21 cellular contexts compared by ENCODE assay signal in the genomic region with DNA sequence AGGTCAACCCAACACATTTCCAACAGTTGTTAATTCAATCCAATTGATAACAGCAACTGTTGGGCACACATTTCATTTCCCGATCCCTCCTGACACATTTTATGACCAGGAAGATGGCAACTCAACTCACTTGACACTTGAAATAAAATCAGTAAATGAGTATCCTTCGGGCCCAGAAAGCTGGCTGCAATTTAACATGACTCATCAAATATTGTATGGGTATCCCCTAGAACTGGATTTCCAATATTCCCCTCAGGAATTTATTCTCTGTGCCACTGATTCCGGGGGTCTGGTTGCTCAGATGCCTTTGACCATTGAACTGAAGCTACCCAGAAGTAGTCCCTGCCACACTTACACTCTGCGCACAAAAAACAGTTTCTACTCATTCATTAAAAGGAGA. TPM values are rescaled to one million over a fixed set of nuclear protein-coding genes. Genes with fewer than 3 reads are reported as not detected.
A peak's percentile ranks its signal among the peaks of the same experiment; 100 is the strongest.
DNase-seq lines count a peak whose midpoint lies in the region; ATAC-seq, FAIRE-seq and TF ChIP-seq lines count a peak whose summit lies in the region.
"Had no signal": no experiment of that assay in that cellular context is flagged by ENCODE, and none has a peak within 500 bp of the region (broad histone marks: within the 10 kb centered on the region; RNA-seq: fewer than 3 reads in every experiment).

No MANE protein-coding gene starts in this region.

- in situ Hi-C loops in K562 (cut with MboI), result no loop called here

- H3K9me1 ChIP-seq in K562 (ENCODE audit: control insufficient read depth, insufficient read depth, low read length), result peaks cover 6% of the 10 kb centered on the region

- H3K27me3 ChIP-seq in K562 (ENCODE audit: control insufficient read depth in 2 of 2, insufficient read depth in 2 of 2, low read length in 2 of 2), result no peaks in the 10 kb centered on the region
- H3K27me3 ChIP-seq: BE2C had no signal

- H3K36me3 Mint-ChIP-seq in activated CD8-positive, alpha-beta T cell treated with anti-CD3 and anti-CD28 coated beads for 36 hours (ENCODE audit: low read depth), result peaks cover 26% of the 10 kb centered on the region
- H3K36me3 Mint-ChIP-seq in activated CD8-positive, alpha-beta T cell treated with anti-CD3 and anti-CD28 coated beads, Interleukin-2, amount 10 ng/mL, durations not matched to agents 7 days and 5 days (ENCODE audit: low read depth), result peaks cover 25% of the 10 kb centered on the region
- peaks cover 23% of the 10 kb centered on the region for H3K36me3 Mint-ChIP-seq in activated naive CD4-positive, alpha-beta T cell treated with anti-CD3 and anti-CD28 coated beads, Interleukin-2, amount 10 ng/mL, durations not matched to agents 7 days and 5 days
- H3K36me3 Mint-ChIP-seq in T-helper 17 cell (ENCODE audit: low read depth), result peaks cover 3% of the 10 kb centered on the region

- no peaks in the 10 kb centered on the region for H3K9me3 ChIP-seq in K562 (replicated peaks; ENCODE audit: control insufficient read depth, insufficient read depth, low read depth, low read length)
- no peaks in the 10 kb centered on the region for H3K9me3 ChIP-seq in T-helper 17 cell (ENCODE audit: control insufficient read depth, low read length, poor library complexity, severe bottlenecking)
- H3K9me3 ChIP-seq: BE2C had no signal

- no peak for ATAC-seq in activated CD8-positive, alpha-beta T cell treated with anti-CD3 and anti-CD28 coated beads for 36 hours
- ATAC-seq in activated CD8-positive, alpha-beta T cell treated with anti-CD3 and anti-CD28 coated beads, Interleukin-2, amount 10 ng/mL, durations not matched to agents 7 days and 5 days, result no peak
- ATAC-seq in K562 (no peak), T-helper 17 cell (no peak)
- ATAC-seq: HCT116 had no signal

- TF ChIP-seq CTCF in activated CD8-positive, alpha-beta T cell treated with anti-CD3 and anti-CD28 coated beads for 36 hours (IDR thresholded peaks at IDR 0.05), result no peak
- TF ChIP-seq CTCF in K562 (IDR thresholded peaks at IDR 0.05 in 2 of 3, conservative IDR thresholded peaks at IDR 0.05 in 1 of 3; ENCODE audit: insufficient read depth in 2 of 3, low read depth in 1 of 3, low read length in 3 of 3), result no peak

- no peaks in the 10 kb centered on the region for H3K9me3 Mint-ChIP-seq in activated CD8-positive, alpha-beta T cell treated with anti-CD3 and anti-CD28 coated beads for 36 hours
- H3K9me3 Mint-ChIP-seq in activated CD8-positive, alpha-beta T cell treated with anti-CD3 and anti-CD28 coated beads, Interleukin-2, amount 10 ng/mL, durations not matched to agents 7 days and 5 days (ENCODE audit: insufficient read depth), result no peaks in the 10 kb centered on the region
- no peaks in the 10 kb centered on the region for H3K9me3 Mint-ChIP-seq in activated naive CD4-positive, alpha-beta T cell treated with anti-CD3 and anti-CD28 coated beads, Interleukin-2, amount 10 ng/mL, durations not matched to agents 7 days and 5 days
- H3K9me3 Mint-ChIP-seq: CD4-positive, alpha-beta T cell; HFFc6 had no signal

- no peak overlapping the region for H3K9ac ChIP-seq in K562 (ENCODE audit: insufficient read depth in 1 of 2, low read depth in 2 of 2, low read length in 2 of 2)
- H3K9ac ChIP-seq: GM23248 had no signal

- POLR2A ChIA-PET in activated CD8-positive, alpha-beta T cell treated with anti-CD3 and anti-CD28 coated beads for 36 hours (lab: Charles Lee), result interaction anchor here (0.6 kb wide), 1 partner anchor 53 kb away, joined by 3 read pairs; no protein-coding TSS in a partner anchor
- POLR2A ChIA-PET in activated CD8-positive, alpha-beta T cell treated with anti-CD3 and anti-CD28 coated beads, Interleukin-2, amount 10 ng/mL, durations not matched to agents 7 days and 5 days (lab: Charles Lee), result no interaction called here
- POLR2A ChIA-PET in K562 (lab: Yijun Ruan, JAX), result no interaction called here

- no peaks in the 10 kb centered on the region for H3K4me1 ChIP-seq in K562 (replicated peaks in 1 of 2; ENCODE audit: control insufficient read depth in 2 of 2, insufficient read depth in 2 of 2, low read length in 2 of 2)
- H3K4me1 ChIP-seq: BE2C had no signal

- FAIRE-seq in HTR-8/SVneo (lab: Jason Lieb, UNC) (peak; percentile 28), K562 (lab: Jason Lieb, UNC) (no peak)
- FAIRE-seq: GM12892, GM18507 had no signal

- no peak for DNase-seq in activated CD8-positive, alpha-beta T cell treated with anti-CD3 and anti-CD28 coated beads for 36 hours
- no peak for DNase-seq in activated CD8-positive, alpha-beta T cell treated with anti-CD3 and anti-CD28 coated beads, Interleukin-2, amount 10 ng/mL, durations not matched to agents 7 days and 5 days
- DNase-seq in HTR-8/SVneo (ENCODE audit: insufficient read length, low spot score), result no peak
- no peak for DNase-seq in K562 (ENCODE audit: extremely low read depth in 1 of 4, low spot score in 3 of 4)
- DNase-seq in activated naive CD4-positive, alpha-beta T cell treated with anti-CD3 and anti-CD28 coated beads, Interleukin-2, amount 10 ng/mL, durations not matched to agents 7 days and 5 days, result no peak
- DNase-seq in T-helper 17 cell, result no peak
- no peak for DNase-seq in activated CD8-positive, alpha-beta memory T cell treated with anti-CD3 and anti-CD28 coated beads for 24 hours
- DNase-seq: 8988T; ACHN; BE2C; C1 segment of cervical spinal cord; CD4-positive, alpha-beta T cell; DMS153; DMS79; GDM1; GM23248; HFFc6; KBM-7 had no signal

- no peaks in the 10 kb centered on the region for H3K27me3 Mint-ChIP-seq in activated CD8-positive, alpha-beta T cell treated with anti-CD3 and anti-CD28 coated beads for 36 hours
- no peaks in the 10 kb centered on the region for H3K27me3 Mint-ChIP-seq in activated CD8-positive, alpha-beta T cell treated with anti-CD3 and anti-CD28 coated beads, Interleukin-2, amount 10 ng/mL, durations not matched to agents 7 days and 5 days (ENCODE audit: low read depth)
- H3K27me3 Mint-ChIP-seq in activated naive CD4-positive, alpha-beta T cell treated with anti-CD3 and anti-CD28 coated beads, Interleukin-2, amount 10 ng/mL, durations not matched to agents 7 days and 5 days, result no peaks in the 10 kb centered on the region
- H3K27me3 Mint-ChIP-seq in T-helper 17 cell, result no peaks in the 10 kb centered on the region
- H3K27me3 Mint-ChIP-seq: CD4-positive, alpha-beta T cell had no signal

- H3K27ac Mint-ChIP-seq in activated CD8-positive, alpha-beta T cell treated with anti-CD3 and anti-CD28 coated beads for 36 hours, result peak overlapping the region; percentile 25
- H3K27ac Mint-ChIP-seq in activated CD8-positive, alpha-beta T cell treated with anti-CD3 and anti-CD28 coated beads, Interleukin-2, amount 10 ng/mL, durations not matched to agents 7 days and 5 days, result no peak overlapping the region
- H3K27ac Mint-ChIP-seq in activated naive CD4-positive, alpha-beta T cell treated with anti-CD3 and anti-CD28 coated beads, Interleukin-2, amount 10 ng/mL, durations not matched to agents 7 days and 5 days, result no peak overlapping the region
- H3K27ac Mint-ChIP-seq in T-helper 17 cell, result no peak overlapping the region
- H3K27ac Mint-ChIP-seq: CD4-positive, alpha-beta T cell; HFFc6 had no signal

- no peak overlapping the region for H3K27ac ChIP-seq in K562 (ENCODE audit: extremely low read depth, low read depth, low read length)
- H3K27ac ChIP-seq: GM23248 had no signal

- no peak for TF ChIP-seq EP300 in K562 (IDR thresholded peaks at IDR 0.05; ENCODE audit: low read length)

- no peaks in the 10 kb centered on the region for H4K20me1 ChIP-seq in K562 (replicated peaks; ENCODE audit: control insufficient read depth, insufficient read depth, low read length)

- intact Hi-C loops in activated CD8-positive, alpha-beta T cell treated with anti-CD3 and anti-CD28 coated beads for 36 hours (cut with micrococcal nuclease), result no loop called here
- intact Hi-C loops in K562 (cut with micrococcal nuclease), result no loop called here

- TF ChIP-seq RAD21 in K562 (CRISPR knock-in tag; conservative IDR thresholded peaks at IDR 0.05 in 1 of 2, IDR thresholded peaks at IDR 0.05 in 1 of 2), result no peak

- no peak overlapping the region for H2AFZ ChIP-seq in K562 (ENCODE audit: low read depth, low read length)
- H2AFZ ChIP-seq: GM23248 had no signal

- no TSS peak for BruUV-seq in K562 (replicated peaks; lab: Mats Ljungman, UMichigan)

- peaks cover 6% of the 10 kb centered on the region for H3K4me1 Mint-ChIP-seq in activated CD8-positive, alpha-beta T cell treated with anti-CD3 and anti-CD28 coated beads for 36 hours (ENCODE audit: low read depth)
- peaks cover 2% of the 10 kb centered on the region for H3K4me1 Mint-ChIP-seq in activated CD8-positive, alpha-beta T cell treated with anti-CD3 and anti-CD28 coated beads, Interleukin-2, amount 10 ng/mL, durations not matched to agents 7 days and 5 days (ENCODE audit: low read depth)
- H3K4me1 Mint-ChIP-seq in activated naive CD4-positive, alpha-beta T cell treated with anti-CD3 and anti-CD28 coated beads, Interleukin-2, amount 10 ng/mL, durations not matched to agents 7 days and 5 days, result no peaks in the 10 kb centered on the region
- H3K4me1 Mint-ChIP-seq in T-helper 17 cell, result peaks cover 3% of the 10 kb centered on the region

- no peak for TF ChIP-seq POLR2A in K562 (conservative IDR thresholded peaks at IDR 0.05)

- H3K36me3 ChIP-seq in K562 (ENCODE audit: control insufficient read depth, insufficient read depth, low read length), result peaks cover 13% of the 10 kb centered on the region; the same call in 1 of the 3 replicates

- no peaks in the 10 kb centered on the region for H3K79me2 ChIP-seq in K562 (ENCODE audit: control insufficient read depth, insufficient read depth, low read length)

- H3K4me2 ChIP-seq in K562 (ENCODE audit: insufficient read depth, low read length), result no peak overlapping the region

- WGBS in K562 (ENCODE audit: insufficient coverage, low coverage, missing lambda C conversion rate), result 89% methylated on average over 4 of the region's 4 CpGs

- H3K4me3 ChIP-seq in K562, result no peak overlapping the region
- H3K4me3 ChIP-seq: GM23248 had no signal

- H3K4me3 Mint-ChIP-seq in activated CD8-positive, alpha-beta T cell treated with anti-CD3 and anti-CD28 coated beads for 36 hours, result no peak overlapping the region
- H3K4me3 Mint-ChIP-seq in activated CD8-positive, alpha-beta T cell treated with anti-CD3 and anti-CD28 coated beads, Interleukin-2, amount 10 ng/mL, durations not matched to agents 7 days and 5 days, result no peak overlapping the region
- no peak overlapping the region for H3K4me3 Mint-ChIP-seq in activated naive CD4-positive, alpha-beta T cell treated with anti-CD3 and anti-CD28 coated beads, Interleukin-2, amount 10 ng/mL, durations not matched to agents 7 days and 5 days
- H3K4me3 Mint-ChIP-seq in T-helper 17 cell, result no peak overlapping the region
- H3K4me3 Mint-ChIP-seq: CD4-positive, alpha-beta T cell; HFFc6 had no signal

- CTCF ChIA-PET in activated CD8-positive, alpha-beta T cell treated with anti-CD3 and anti-CD28 coated beads for 36 hours (lab: Charles Lee), result interaction anchor here (3.3 kb wide), 1 partner anchor 10 kb away, joined by 29 read pairs; no protein-coding TSS in a partner anchor
- CTCF ChIA-PET in activated CD8-positive, alpha-beta T cell treated with anti-CD3 and anti-CD28 coated beads, Interleukin-2, amount 10 ng/mL, durations not matched to agents 7 days and 5 days (lab: Charles Lee), result interaction anchor here (3.8 kb wide), 1 partner anchor 10 kb away, joined by 23 read pairs; no protein-coding TSS in a partner anchor
- CTCF ChIA-PET in K562 (lab: Yijun Ruan, JAX; ENCODE audit: low intra/inter-chr PET ratio), result no interaction called here
- CTCF ChIA-PET in activated naive CD4-positive, alpha-beta T cell treated with anti-CD3 and anti-CD28 coated beads, Interleukin-2, amount 10 ng/mL, durations not matched to agents 7 days and 5 days (lab: Charles Lee), result interaction anchor here (3.0 kb wide), 1 partner anchor 10 kb away, joined by 9 read pairs; no protein-coding TSS in a partner anchor

RNA-seq across cellular contexts. Expression of gene INTS13, which starts 42.1 kb away (rescaled TPM):
- total RNA-seq in activated CD8-positive, alpha-beta T cell treated with anti-CD3 and anti-CD28 coated beads for 36 hours, result 100 to 1,000 TPM; 102 to 115 TPM
- total RNA-seq in activated CD8-positive, alpha-beta T cell treated with anti-CD3 and anti-CD28 coated beads, Interleukin-2, amount 10 ng/mL, durations not matched to agents 7 days and 5 days, result 10 to 100 TPM; 52.8 to 58.3 TPM
- total RNA-seq in K562 (2011; cell fraction: chromatin; rRNA removed; ENCODE audit: low replicate concordance), result 48.8 and 105 TPM in 2 replicates
- total RNA-seq in K562 (2011; cell fraction: nucleolus; rRNA removed), result 21.8 and 25.4 TPM in 2 replicates
- total RNA-seq in K562 (2011; cell fraction: nucleoplasm; rRNA removed), result 33.9 and 39.9 TPM in 2 replicates
- total RNA-seq in K562 (2014; rRNA removed), result 55.1 and 56.8 TPM in 2 replicates
- 89.7 and 102 TPM in 2 replicates for total RNA-seq in K562 (2014; rRNA removed; fragmentation: Illumina TruSeq; extraction: Trizol)
- 82.2 and 89.1 TPM in 2 replicates for total RNA-seq in K562 (2015; rRNA removed; fragmentation: Illumina TruSeq; extraction: Trizol)
- total RNA-seq in K562 (2021), result 48.3 and 57.9 TPM in 2 replicates
- polyA plus RNA-seq in K562 (2011; rRNA removed), result 50.8 and 79.0 TPM in 2 replicates
- 12.4 and 26.6 TPM in 2 replicates for polyA plus RNA-seq in K562 (2011; cell fraction: cytosol; rRNA removed)
- 15.6 and 21.3 TPM in 2 replicates for polyA plus RNA-seq in K562 (2011; cell fraction: nucleus; rRNA removed)
- polyA plus RNA-seq in K562 (2012), result 36.2 and 64.1 TPM in 2 replicates
- polyA plus RNA-seq in K562 (2014; fragmentation: Illumina TruSeq; extraction: Trizol), result 54.8 and 78.1 TPM in 2 replicates
- polyA plus RNA-seq in K562 (2014; fragmentation: Nextera tagmentation; extraction: Ambion mirVana), result 10 to 100 TPM; 50.3 to 91.8 TPM
- polyA plus RNA-seq in K562 (2014; rRNA removed), result 50.6 TPM in 2 replicates
- 130 and 148 TPM in 2 replicates for polyA minus RNA-seq in K562 (2011; rRNA and poly(A)+ RNA removed)
- 75.4 and 103 TPM in 2 replicates for polyA minus RNA-seq in K562 (2011; cell fraction: cytosol; rRNA and poly(A)+ RNA removed)
- polyA minus RNA-seq in K562 (2011; cell fraction: nucleus; rRNA and poly(A)+ RNA removed), result 26.3 and 44.5 TPM in 2 replicates
- total RNA-seq in T-helper 17 cell, result 10 to 100 TPM; 21.2 to 24.7 TPM

RNA-seq across cellular contexts. Expression of gene FGFR1OP2, which starts 42.6 kb away (rescaled TPM):
- total RNA-seq in activated CD8-positive, alpha-beta T cell treated with anti-CD3 and anti-CD28 coated beads for 36 hours, result 10 to 100 TPM; 72.4 to 75.1 TPM
- 10 to 100 TPM; 87.4 to 96.6 TPM for total RNA-seq in activated CD8-positive, alpha-beta T cell treated with anti-CD3 and anti-CD28 coated beads, Interleukin-2, amount 10 ng/mL, durations not matched to agents 7 days and 5 days
- total RNA-seq in K562 (2011; cell fraction: chromatin; rRNA removed; ENCODE audit: low replicate concordance), result 23.1 and 99.0 TPM in 2 replicates
- total RNA-seq in K562 (2011; cell fraction: nucleolus; rRNA removed), result 14.8 and 20.3 TPM in 2 replicates
- 32.0 and 41.6 TPM in 2 replicates for total RNA-seq in K562 (2011; cell fraction: nucleoplasm; rRNA removed)
- 36.3 and 38.6 TPM in 2 replicates for total RNA-seq in K562 (2014; rRNA removed)
- 42.5 and 49.4 TPM in 2 replicates for total RNA-seq in K562 (2014; rRNA removed; fragmentation: Illumina TruSeq; extraction: Trizol)
- total RNA-seq in K562 (2015; rRNA removed; fragmentation: Illumina TruSeq; extraction: Trizol), result 44.9 and 48.2 TPM in 2 replicates
- total RNA-seq in K562 (2021), result 31.8 and 32.6 TPM in 2 replicates
- polyA plus RNA-seq in K562 (2011; rRNA removed), result 34.0 and 49.0 TPM in 2 replicates
- polyA plus RNA-seq in K562 (2011; cell fraction: cytosol; rRNA removed), result 11.7 and 14.9 TPM in 2 replicates
- 21.1 and 22.6 TPM in 2 replicates for polyA plus RNA-seq in K562 (2011; cell fraction: nucleus; rRNA removed)
- 30.5 and 39.9 TPM in 2 replicates for polyA plus RNA-seq in K562 (2012)
- 37.1 TPM in 2 replicates for polyA plus RNA-seq in K562 (2014; fragmentation: Illumina TruSeq; extraction: Trizol)
- polyA plus RNA-seq in K562 (2014; fragmentation: Nextera tagmentation; extraction: Ambion mirVana), result 10 to 100 TPM; 31.6 to 33.0 TPM
- polyA plus RNA-seq in K562 (2014; rRNA removed), result 33.2 and 41.1 TPM in 2 replicates
- 70.0 and 81.4 TPM in 2 replicates for polyA minus RNA-seq in K562 (2011; rRNA and poly(A)+ RNA removed)
- polyA minus RNA-seq in K562 (2011; cell fraction: cytosol; rRNA and poly(A)+ RNA removed), result 20.9 and 24.7 TPM in 2 replicates
- 30.6 and 43.4 TPM in 2 replicates for polyA minus RNA-seq in K562 (2011; cell fraction: nucleus; rRNA and poly(A)+ RNA removed)
- 10 to 100 TPM; 50.8 to 56.1 TPM for total RNA-seq in T-helper 17 cell
